33 cellular contexts compared by ENCODE assay signal in the genomic region with DNA sequence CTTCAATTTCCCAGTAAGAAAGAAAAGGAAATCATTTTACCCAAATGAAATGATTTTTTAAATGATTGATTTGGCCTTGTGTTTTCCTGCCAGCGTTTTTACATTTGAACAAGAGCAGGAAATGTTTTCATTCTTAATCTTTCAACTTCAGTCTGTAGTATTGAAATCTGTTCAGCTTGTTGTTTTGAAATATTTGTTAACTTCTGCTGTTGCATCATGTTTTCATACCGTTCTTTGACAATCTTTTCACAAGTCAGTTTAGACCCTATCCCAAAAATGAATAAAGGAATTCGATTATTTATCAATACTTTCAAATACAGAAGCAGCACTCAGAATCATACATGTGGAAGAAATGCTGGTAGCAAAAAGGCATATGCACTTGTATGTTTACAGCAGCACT. TPM values are rescaled to one million over a fixed set of nuclear protein-coding genes. Genes with fewer than 3 reads are reported as not detected.
"Had no signal": no experiment of that assay in that cellular context is flagged by ENCODE, and none has a peak within 500 bp of the region (broad histone marks: within the 10 kb centered on the region; RNA-seq: fewer than 3 reads in every experiment).

No MANE protein-coding gene starts in this region.

- H3K4me3 ChIP-seq: Peyer's patch had no signal

- H3K27ac ChIP-seq: brain microvascular endothelial cell, Peyer's patch, RWPE1, WERI-Rb-1 had no signal

- DNase-seq: activated CD4-positive, alpha-beta T cell treated with anti-CD3 and anti-CD28 coated beads, Interleukin-2, amount 10 ng/mL, durations not matched to agents 24 days and 14 days; activated CD4-positive, alpha-beta T cell treated with anti-CD3 and anti-CD28 coated beads, Interleukin-2, amount 50 U/mL, for 48 hours; activated CD8-positive, alpha-beta T cell treated with anti-CD3 and anti-CD28 coated beads, Interleukin-2, amount 10 ng/mL, durations not matched to agents 7 days and 5 days; activated effector memory CD4-positive, alpha-beta T cell treated with Interleukin-2 at 50 U/mL for 16 hours; activated naive CD4-positive, alpha-beta T cell treated with anti-CD3 and anti-CD28 coated beads, Interleukin-2, amount 10 ng/mL, durations not matched to agents 7 days and 5 days; activated naive CD8-positive, alpha-beta T cell treated with anti-CD3 and anti-CD28 coated beads, Interleukin-2, amount 50 U/mL, for 24 hours; activated T-cell treated with anti-CD3 and anti-CD28 coated beads, Interleukin-2, amount 50 U/mL, for 4 hours; amniotic stem cell; aorta; brain microvascular endothelial cell; central memory CD4-positive, alpha-beta T cell; MM.1S; MV-4-11; NCI-H1092; NCI-H1436 treated with DMSO at 0.1 percent for 48 hours; NCI-H187; NCI-H2029 treated with DMSO at 0.1 percent for 48 hours; NCI-H2107; NCI-H2171; NCI-H510A; NCI-H526; NCI-H748 treated with DMSO at 0.1 percent for 48 hours; NK-92 treated with Interleukin-12 subunit alpha and Interleukin-12 subunit beta, amount 100 ng/mL, for 24 hours; PC-3; Peyer's patch; Right ventricle myocardium superior; T1000; WERI-Rb-1 had no signal

- FAIRE-seq: colon had no signal

- H3K36me3 ChIP-seq: brain microvascular endothelial cell, Peyer's patch, WERI-Rb-1 had no signal

- H3K9me3 ChIP-seq: Peyer's patch had no signal

- H3K27me3 ChIP-seq: brain microvascular endothelial cell, Peyer's patch had no signal

- H3K4me1 ChIP-seq: Peyer's patch had no signal

RNA-seq across cellular contexts. Expression of gene COL17A1, which starts 44.4 kb away (rescaled TPM):
- total RNA-seq: activated CD4-positive, alpha-beta T cell treated with anti-CD3 and anti-CD28 coated beads, Interleukin-2, amount 10 ng/mL, durations not matched to agents 24 days and 14 days; activated CD8-positive, alpha-beta T cell treated with anti-CD3 and anti-CD28 coated beads, Interleukin-2, amount 10 ng/mL, durations not matched to agents 7 days and 5 days; LHCN-M2; Right ventricle myocardium superior; T-helper 1 cell treated with Interleukin-12 subunit alpha and Interleukin-12 subunit beta and Interleukin-4 antibody, amounts not matched to agents 30 ng/mL and 1 ng/mL, for 36 hours; T-helper 2 cell treated with Interferon-gamma antibody and Interleukin-4, amounts not matched to agents 100 ng/mL and 5 ng/mL, for 36 hours had no signal
